ENCODE assay signal across 19 cellular contexts in genomic region chr2:173929441-173929840, GRCh38. TPM values are rescaled to one million over a fixed set of nuclear protein-coding genes. Genes with fewer than 3 reads are reported as not detected.
DNase-seq lines count a peak whose midpoint lies in the region; ATAC-seq and TF ChIP-seq lines count a peak whose summit lies in the region.
"Had no signal": no experiment of that assay in that cellular context is flagged by ENCODE, and none has a peak within 500 bp of the region (broad histone marks: within the 10 kb centered on the region; RNA-seq: fewer than 3 reads in every experiment).

No MANE protein-coding gene starts in this region.

- H3K27ac Mint-ChIP-seq in activated CD4-positive, alpha-beta T cell treated with anti-CD3 and anti-CD28 coated beads for 36 hours: peak overlapping the region; percentile 2
- peak overlapping the region; percentile 7 to 17 for H3K27ac Mint-ChIP-seq in T-cell
- H3K27ac Mint-ChIP-seq: endodermal cell had no signal

- H3K36me3 ChIP-seq in gastroesophageal sphincter (no peaks in the 10 kb centered on the region), neutrophil (peaks cover 24% of the 10 kb centered on the region)
- H3K36me3 ChIP-seq: pancreas had no signal

- WGBS in gastroesophageal sphincter (ENCODE audit: low coverage in 1 of 2), 2 donors: 88 to 89% methylated on average over 1 of the region's 1 CpG

- intact Hi-C loops in activated CD4-positive, alpha-beta T cell treated with anti-CD3 and anti-CD28 coated beads for 36 hours (cut with DNase I, micrococcal nuclease): no loop called here

- H3K27ac ChIP-seq in gastroesophageal sphincter (no peak overlapping the region), neutrophil (peak overlapping the region; percentile 38)
- H3K27ac ChIP-seq: 22Rv1, pancreas had no signal

- H3K4me3 Mint-ChIP-seq in activated CD4-positive, alpha-beta T cell treated with anti-CD3 and anti-CD28 coated beads for 36 hours: no peak overlapping the region
- no peak overlapping the region for H3K4me3 Mint-ChIP-seq in T-cell
- H3K4me3 Mint-ChIP-seq: endodermal cell had no signal

- CTCF ChIA-PET in activated CD4-positive, alpha-beta T cell treated with anti-CD3 and anti-CD28 coated beads for 36 hours (lab: Charles Lee): no interaction called here
- CTCF ChIA-PET in T-cell (lab: Charles Lee): no interaction called here

- POLR2A ChIA-PET in activated CD4-positive, alpha-beta T cell treated with anti-CD3 and anti-CD28 coated beads for 36 hours (lab: Charles Lee): no interaction called here
- POLR2A ChIA-PET in T-cell (lab: Charles Lee): no interaction called here

- H3K4me3 ChIP-seq in gastroesophageal sphincter (no peak overlapping the region), neutrophil (ENCODE audit: low read depth in 1 of 2, low read length in 1 of 2) (no peak overlapping the region)
- H3K4me3 ChIP-seq: pancreas had no signal

- TF ChIP-seq CTCF in gastroesophageal sphincter (IDR thresholded peaks at IDR 0.05) (no peak), neutrophil (IDR thresholded peaks at IDR 0.05) (no peak)

- no peaks in the 10 kb centered on the region for H3K9me3 ChIP-seq in gastroesophageal sphincter
- H3K9me3 ChIP-seq in neutrophil: no peaks in the 10 kb centered on the region
- H3K9me3 ChIP-seq: pancreas had no signal

- H3K4me1 ChIP-seq in gastroesophageal sphincter: peaks cover 0 to 57% (median 3%) of the 10 kb centered on the region in 3 donors
- peaks cover 20 to 41% of the 10 kb centered on the region in 2 experiments for H3K4me1 ChIP-seq in neutrophil (ENCODE audit: control insufficient read depth in 1 of 2, insufficient read depth in 1 of 2, low read depth in 1 of 2, low read length in 1 of 2)

- H3K4me1 Mint-ChIP-seq in activated CD4-positive, alpha-beta T cell treated with anti-CD3 and anti-CD28 coated beads for 36 hours: peaks cover 52% of the 10 kb centered on the region
- H3K4me1 Mint-ChIP-seq in T-cell: peaks cover 63 to 77% (median 67%) of the 10 kb centered on the region in 3 donors
- H3K4me1 Mint-ChIP-seq: endodermal cell had no signal

- ATAC-seq in activated CD4-positive, alpha-beta T cell treated with anti-CD3 and anti-CD28 coated beads for 36 hours: no peak
- ATAC-seq in T-cell (replicated peaks in 1 of 4): no peak
- peak; percentile 34 for ATAC-seq in gastroesophageal sphincter

- no peak for DNase-seq in activated CD4-positive, alpha-beta T cell treated with anti-CD3 and anti-CD28 coated beads for 36 hours
- no peak for DNase-seq in activated CD4-positive, alpha-beta T cell treated with anti-CD3 and anti-CD28 coated beads for 1 hour
- DNase-seq in T-cell (no peak), DMS114 treated with DMSO at 0.1 percent for 48 hours (lab: John Stamatoyannopoulos, UW; ENCODE audit: unreplicated experiment) (no peak), NCI-H2227 (lab: John Stamatoyannopoulos, UW; ENCODE audit: unreplicated experiment) (no peak), GOT3 (lab: John Stamatoyannopoulos, UW) (no peak)
- DNase-seq: activated effector memory CD4-positive, alpha-beta T cell treated with anti-CD3 and anti-CD28 coated beads, Interleukin-2, amount 50 U/mL, for 16 hours; DMS53; endodermal cell; Kasumi-1; NCI-H1105; NCI-H526 treated with DMSO at 0.1 percent for 48 hours; pancreas; SIG-M5; stimulated activated CD8-positive, alpha-beta memory T cell treated with anti-CD3 and anti-CD28 coated beads, Interleukin-4, amount 100 ng/mL, for 48 hours; T-helper 2 cell had no signal

- H3K27me3 ChIP-seq in gastroesophageal sphincter (no peaks in the 10 kb centered on the region), neutrophil (no peaks in the 10 kb centered on the region)
- H3K27me3 ChIP-seq: pancreas had no signal

- peaks cover 2% of the 10 kb centered on the region for H3K9me3 Mint-ChIP-seq in activated CD4-positive, alpha-beta T cell treated with anti-CD3 and anti-CD28 coated beads for 36 hours (ENCODE audit: low read depth)
- peaks cover 0 to 3% (median 0%) of the 10 kb centered on the region in 3 donors for H3K9me3 Mint-ChIP-seq in T-cell
- H3K9me3 Mint-ChIP-seq: endodermal cell had no signal

- peaks cover 31% of the 10 kb centered on the region for H3K36me3 Mint-ChIP-seq in activated CD4-positive, alpha-beta T cell treated with anti-CD3 and anti-CD28 coated beads for 36 hours (ENCODE audit: low read depth)
- peaks cover 34% of the 10 kb centered on the region for H3K36me3 Mint-ChIP-seq in T-cell

- no peaks in the 10 kb centered on the region for H3K27me3 Mint-ChIP-seq in activated CD4-positive, alpha-beta T cell treated with anti-CD3 and anti-CD28 coated beads for 36 hours
- no peaks in the 10 kb centered on the region for H3K27me3 Mint-ChIP-seq in T-cell

- no peak for TF ChIP-seq EP300 in gastroesophageal sphincter (IDR thresholded peaks at IDR 0.05)

- TF ChIP-seq POLR2A in gastroesophageal sphincter (IDR thresholded peaks at IDR 0.05): no peak

RNA-seq across cellular contexts. Expression of gene SP3, which starts 35.7 kb away (rescaled TPM):
- total RNA-seq in activated CD4-positive, alpha-beta T cell treated with anti-CD3 and anti-CD28 coated beads for 36 hours: 10 to 100 TPM; 83.8 to 91.4 TPM
- total RNA-seq in T-cell (100 to 1,000 TPM; 107 to 150 (median 123) TPM), gastroesophageal sphincter (10 to 100 TPM; 69.7 to 94.3 (median 87.6) TPM)
